26 cellular contexts compared by ENCODE assay signal in genomic region chr17:9055281-9055680, GRCh38.
"Had no signal": no experiment of that assay in that cellular context is flagged by ENCODE, and none has a peak within 500 bp of the region (broad histone marks: within the 10 kb centered on the region; RNA-seq: fewer than 3 reads in every experiment).

No MANE protein-coding gene starts in this region.

- DNase-seq: colonic mucosa; effector memory CD4-positive, alpha-beta T cell; erythroblast; esophagus squamous epithelium; hypothalamus; left cardiac atrium; left lung; mesenchymal stem cell; mucosa of descending colon; naive B cell; psoas muscle; right lobe of liver; small intestine; stimulated activated CD4-positive, alpha-beta T cell treated with anti-CD3 and anti-CD28 coated beads, Interleukin-15, amount 100 ng/mL, for 24 hours; stimulated activated CD4-positive, alpha-beta T cell treated with anti-CD3 and anti-CD28 coated beads, Interleukin-2, amount 100 ng/mL, for 48 hours; stimulated activated naive B cell treated with anti-CD40 and anti-IgM and Interleukin-4, amounts not matched to agents 10 μg/mL and 1 μg/mL and 100 μg/mL, for 72 hours; upper lobe of left lung; uterus had no signal

- H3K4me1 Mint-ChIP-seq: naive B cell; stimulated activated naive B cell treated with anti-CD40 and anti-IgM and Interleukin-4, amounts not matched to agents 10 μg/mL and 1 μg/mL and 100 μg/mL, for 72 hours had no signal

- H3K36me3 Mint-ChIP-seq: mesothelial cell of epicardium; natural killer cell treated with Interleukin-12 subunit alpha and Interleukin-12 subunit beta and Interleukin-15 and Interleukin-18, amount 100 ng/mL, for 72 hours; stimulated activated naive B cell treated with anti-CD40 and anti-IgM and Interleukin-4, amounts not matched to agents 10 μg/mL and 1 μg/mL and 100 μg/mL, for 72 hours had no signal

- H3K27ac Mint-ChIP-seq: dendritic cell treated with granulocyte-macrophage colony-stimulating factor and Interleukin-4, amounts not matched to agents 40 ng/mL and 50 ng/mL, for 4 days; mesothelial cell of epicardium; natural killer cell treated with Interleukin-12 subunit alpha and Interleukin-12 subunit beta and Interleukin-15 and Interleukin-18, amount 100 ng/mL, for 72 hours; stimulated activated naive B cell treated with anti-CD40 and anti-IgM and Interleukin-4, amounts not matched to agents 10 μg/mL and 1 μg/mL and 100 μg/mL, for 72 hours; stimulated activated naive CD8-positive, alpha-beta T cell treated with anti-CD3 and anti-CD28 coated beads, Interleukin-15, Interleukin-2, amounts not matched to agents 100 ng/mL and 50 ng/mL, for 24 hours had no signal

- H3K79me2 ChIP-seq: parathyroid adenoma had no signal

- H3K27ac ChIP-seq: colonic mucosa, left lung, parathyroid adenoma, psoas muscle, right lobe of liver, thoracic aorta, tibial nerve, upper lobe of left lung, uterus had no signal

- H3K9me3 Mint-ChIP-seq: dendritic cell treated with granulocyte-macrophage colony-stimulating factor and Interleukin-4, amounts not matched to agents 40 ng/mL and 50 ng/mL, for 4 days; mesothelial cell of epicardium; natural killer cell treated with Interleukin-12 subunit alpha and Interleukin-12 subunit beta and Interleukin-15 and Interleukin-18, amount 100 ng/mL, for 72 hours; neural crest cell; stimulated activated naive CD8-positive, alpha-beta T cell treated with anti-CD3 and anti-CD28 coated beads, Interleukin-15, Interleukin-2, amounts not matched to agents 100 ng/mL and 50 ng/mL, for 24 hours had no signal

- ATAC-seq: left cardiac atrium; left lung; mucosa of descending colon; natural killer cell treated with Interleukin-12 subunit alpha and Interleukin-12 subunit beta and Interleukin-15 and Interleukin-18, amount 100 ng/mL, for 72 hours; psoas muscle; right lobe of liver; stimulated activated naive B cell treated with anti-CD40 and anti-IgM and Interleukin-4, amounts not matched to agents 10 μg/mL and 1 μg/mL and 100 μg/mL, for 72 hours had no signal

- H3K36me3 ChIP-seq: colonic mucosa, left lung, right lobe of liver, thoracic aorta, tibial nerve, upper lobe of left lung, uterus had no signal

- H3K9me3 ChIP-seq: colonic mucosa, esophagus squamous epithelium, left lung, mucosa of descending colon, psoas muscle, right lobe of liver, thoracic aorta, upper lobe of left lung, uterus had no signal

- H3K4me3 ChIP-seq: colonic mucosa, esophagus squamous epithelium, left lung, mucosa of descending colon, psoas muscle, right lobe of liver, thoracic aorta, tibial nerve, upper lobe of left lung, uterus had no signal

- H3K4me3 Mint-ChIP-seq: dendritic cell treated with granulocyte-macrophage colony-stimulating factor and Interleukin-4, amounts not matched to agents 40 ng/mL and 50 ng/mL, for 4 days; mesothelial cell of epicardium; naive B cell; natural killer cell treated with Interleukin-12 subunit alpha and Interleukin-12 subunit beta and Interleukin-15 and Interleukin-18, amount 100 ng/mL, for 72 hours; neural crest cell; stimulated activated naive B cell treated with anti-CD40 and anti-IgM and Interleukin-4, amounts not matched to agents 10 μg/mL and 1 μg/mL and 100 μg/mL, for 72 hours; stimulated activated naive CD8-positive, alpha-beta T cell treated with anti-CD3 and anti-CD28 coated beads, Interleukin-15, Interleukin-2, amounts not matched to agents 100 ng/mL and 50 ng/mL, for 24 hours had no signal

- H3K9ac ChIP-seq: parathyroid adenoma had no signal

- H3K27me3 Mint-ChIP-seq: dendritic cell treated with granulocyte-macrophage colony-stimulating factor and Interleukin-4, amounts not matched to agents 40 ng/mL and 50 ng/mL, for 4 days had no signal

- H2AFZ ChIP-seq: parathyroid adenoma had no signal

- H3K27me3 ChIP-seq: colonic mucosa, esophagus squamous epithelium, left lung, right lobe of liver, tibial nerve, upper lobe of left lung, uterus had no signal

- H3K4me1 ChIP-seq: colonic mucosa, left lung, parathyroid adenoma, psoas muscle, uterus had no signal
